ENCODE assay signal across 2 cellular contexts in genomic region chr9:133348763-133349573, GRCh38.
TF ChIP-seq lines count a peak whose summit lies in the region.

No MANE protein-coding gene starts in this region.

TF ChIP-seq in SK-N-SH, 30 proteins besides CTCF, POLR2A, EP300 and RAD21 (continued from another document):
- no peak for TF ChIP-seq YY1 (IDR thresholded peaks at IDR 0.05; ENCODE audit: low read depth)
TF ChIP-seq in SK-N-SH: peak in this region for 1.

TF ChIP-seq in SK-N-SH treated with all-trans-retinoic acid at 6 μM for 48 hours, 23 proteins besides CTCF, POLR2A, EP300 and RAD21 (continued from another document):
- TF ChIP-seq CREB5 (CRISPR knock-in tag; IDR thresholded peaks at IDR 0.05; ENCODE audit: low read depth) (no peak), OSR1 (CRISPR knock-in tag; IDR thresholded peaks at IDR 0.05) (no peak), SNAI2 (CRISPR knock-in tag; IDR thresholded peaks at IDR 0.05) (no peak), ZNF565 (CRISPR knock-in tag; conservative IDR thresholded peaks at IDR 0.05; ENCODE audit: low read depth) (no peak), GLIS3 (CRISPR knock-in tag; IDR thresholded peaks at IDR 0.05) (no peak), ZNF70 (CRISPR knock-in tag; IDR thresholded peaks at IDR 0.05) (no peak), ZFP30 (CRISPR knock-in tag; IDR thresholded peaks at IDR 0.05) (no peak), TCF4 (CRISPR knock-in tag; IDR thresholded peaks at IDR 0.05; ENCODE audit: borderline replicate concordance) (no peak), ZFP3 (CRISPR knock-in tag; IDR thresholded peaks at IDR 0.05) (no peak), PATZ1 (CRISPR knock-in tag; IDR thresholded peaks at IDR 0.05; ENCODE audit: borderline replicate concordance) (no peak), ZNF8 (CRISPR knock-in tag; IDR thresholded peaks at IDR 0.05) (no peak), ESRRG (CRISPR knock-in tag; IDR thresholded peaks at IDR 0.05) (no peak)
- TF ChIP-seq, protein P1, sequence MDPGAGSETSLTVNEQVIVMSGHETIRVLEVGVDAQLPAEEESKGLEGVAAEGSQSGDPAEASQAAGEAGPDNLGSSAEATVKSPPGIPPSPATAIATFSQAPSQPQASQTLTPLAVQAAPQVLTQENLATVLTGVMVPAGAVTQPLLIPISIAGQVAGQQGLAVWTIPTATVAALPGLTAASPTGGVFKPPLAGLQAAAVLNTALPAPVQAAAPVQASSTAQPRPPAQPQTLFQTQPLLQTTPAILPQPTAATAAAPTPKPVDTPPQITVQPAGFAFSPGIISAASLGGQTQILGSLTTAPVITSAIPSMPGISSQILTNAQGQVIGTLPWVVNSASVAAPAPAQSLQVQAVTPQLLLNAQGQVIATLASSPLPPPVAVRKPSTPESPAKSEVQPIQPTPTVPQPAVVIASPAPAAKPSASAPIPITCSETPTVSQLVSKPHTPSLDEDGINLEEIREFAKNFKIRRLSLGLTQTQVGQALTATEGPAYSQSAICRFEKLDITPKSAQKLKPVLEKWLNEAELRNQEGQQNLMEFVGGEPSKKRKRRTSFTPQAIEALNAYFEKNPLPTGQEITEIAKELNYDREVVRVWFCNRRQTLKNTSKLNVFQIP (CRISPR knock-in tag; IDR thresholded peaks at IDR 0.05; ENCODE audit: borderline replicate concordance, low read depth) = no peak
